In genomic region chr1:160866861-160867260, GRCh38 we compare ENCODE assay signal across 22 cellular contexts. TPM values are rescaled to one million over a fixed set of nuclear protein-coding genes. Genes with fewer than 3 reads are reported as not detected.
DNase-seq lines count a peak whose midpoint lies in the region; ATAC-seq, FAIRE-seq and TF ChIP-seq lines count a peak whose summit lies in the region.
"Had no signal": no experiment of that assay in that cellular context is flagged by ENCODE, and none has a peak within 500 bp of the region (broad histone marks: within the 10 kb centered on the region; RNA-seq: fewer than 3 reads in every experiment).

No MANE protein-coding gene starts in this region.

- no peaks in the 10 kb centered on the region for H4K20me1 ChIP-seq in HepG2 (ENCODE audit: insufficient read depth, low read length)
- H4K20me1 ChIP-seq: BLaER1 treated with 17β-estradiol and CSF1 and Interleukin-3, amounts not matched to agents 10 nM and 100 nM had no signal

- intact Hi-C loops in HepG2 (cut with micrococcal nuclease; ENCODE audit: unreplicated experiment) (no loop called here), right lobe of liver (cut with DNase I) (no loop called here), esophagus muscularis mucosa (cut with DNase I) (no loop called here)

- TF ChIP-seq POLR2A in HepG2 (IDR thresholded peaks at IDR 0.05; ENCODE audit: insufficient read depth in 1 of 2, low read depth in 2 of 2, low read length in 2 of 2) (no peak), right lobe of liver (IDR thresholded peaks at IDR 0.05) (no peak), esophagus muscularis mucosa (IDR thresholded peaks at IDR 0.05; ENCODE audit: low read depth) (no peak)

- FAIRE-seq in HepG2 (lab: Jason Lieb, UNC): no peak
- FAIRE-seq: A549, G401.6, GM12892 had no signal

- H3K27ac ChIP-seq in HepG2 (ENCODE audit: extremely low read length, insufficient read depth, low read length) (no peak overlapping the region), right lobe of liver (no peak overlapping the region), esophagus muscularis mucosa (replicated peaks in 1 of 4) (no peak overlapping the region)
- H3K27ac ChIP-seq: 22Rv1; A549; BLaER1 treated with 17β-estradiol and CSF1 and Interleukin-3, amounts not matched to agents 10 nM and 100 nM had no signal

- no peaks in the 10 kb centered on the region for H3K36me3 Mint-ChIP-seq in mesothelial cell of epicardium
- H3K36me3 Mint-ChIP-seq: CD14-positive monocyte; CD8-positive, alpha-beta memory T cell had no signal

- H3K4me3 ChIP-seq in HepG2 (replicated peaks in 1 of 3; ENCODE audit: insufficient read depth in 1 of 3, low read depth in 2 of 3, low read length in 3 of 3): peak overlapping the region in 1 of 3 experiments; percentile 10; a peak in 1 of 6 replicates
- no peak overlapping the region for H3K4me3 ChIP-seq in right lobe of liver
- no peak overlapping the region for H3K4me3 ChIP-seq in esophagus muscularis mucosa
- H3K4me3 ChIP-seq: A549; BLaER1 treated with 17β-estradiol and CSF1 and Interleukin-3, amounts not matched to agents 10 nM and 100 nM had no signal

- H3K27ac Mint-ChIP-seq in mesothelial cell of epicardium: peak overlapping the region; percentile 7
- H3K27ac Mint-ChIP-seq: CD4-positive, alpha-beta T cell had no signal

- TF ChIP-seq CTCF in HepG2 (CRISPR knock-in tag; IDR thresholded peaks at IDR 0.05): no peak
- no peak for TF ChIP-seq CTCF in right lobe of liver (IDR thresholded peaks at IDR 0.05)
- no peak for TF ChIP-seq CTCF in esophagus muscularis mucosa (IDR thresholded peaks at IDR 0.05)
- no peak for TF ChIP-seq CTCF in mesothelial cell of epicardium (IDR thresholded peaks at IDR 0.05; ENCODE audit: unreplicated experiment)

- in situ Hi-C loops in HepG2 (cut with HindIII; ENCODE audit: extremely low pct_ligation_motif_present, low pct_unique_long_range_greater_than_20kb): no loop called here

- H3K4me1 Mint-ChIP-seq in mesothelial cell of epicardium: peaks cover 18% of the 10 kb centered on the region

- H3K9me3 ChIP-seq in HepG2 (ENCODE audit: low read length) (no peaks in the 10 kb centered on the region), right lobe of liver (no peaks in the 10 kb centered on the region), esophagus muscularis mucosa (no peaks in the 10 kb centered on the region)
- H3K9me3 ChIP-seq: A549; BE2C; BLaER1 treated with 17β-estradiol and CSF1 and Interleukin-3, amounts not matched to agents 10 nM and 100 nM had no signal

- POLR2A ChIA-PET in HepG2 (lab: Yijun Ruan, JAX): no interaction called here

- TF ChIP-seq EP300 in HepG2 (IDR thresholded peaks at IDR 0.05; ENCODE audit: low read depth in 2 of 2, low read length in 2 of 2) (no peak), HepG2 (CRISPR knock-in tag; IDR thresholded peaks at IDR 0.05; ENCODE audit: borderline replicate concordance) (no peak), esophagus muscularis mucosa (IDR thresholded peaks at IDR 0.05) (no peak)

- H3K9ac ChIP-seq in HepG2 (ENCODE audit: insufficient read depth, low read depth, low read length): no peak overlapping the region
- H3K9ac ChIP-seq: BLaER1 treated with 17β-estradiol and CSF1 and Interleukin-3, amounts not matched to agents 10 nM and 100 nM had no signal

- peaks cover 13% of the 10 kb centered on the region for H3K27me3 Mint-ChIP-seq in mesothelial cell of epicardium (ENCODE audit: low read depth)
- H3K27me3 Mint-ChIP-seq: CD4-positive, alpha-beta T cell had no signal

- no peaks in the 10 kb centered on the region for H3K9me3 Mint-ChIP-seq in mesothelial cell of epicardium
- H3K9me3 Mint-ChIP-seq: CD4-positive, alpha-beta T cell; CD8-positive, alpha-beta memory T cell had no signal

- no TSS peak for BruUV-seq in HepG2 (replicated peaks; lab: Mats Ljungman, UMichigan)

- TF ChIP-seq RAD21 in HepG2 (CRISPR knock-in tag; IDR thresholded peaks at IDR 0.05): no peak

- DNase-seq in HepG2 (ENCODE audit: low spot score): no peak
- DNase-seq in right lobe of liver: no peak
- peak; percentile 14 for DNase-seq in esophagus muscularis mucosa (ENCODE audit: extremely low spot score)
- DNase-seq in mesothelial cell of epicardium (ENCODE audit: low spot score in 2 of 2, unreplicated experiment in 2 of 2): no peak
- DNase-seq in OCI-M1 (lab: John Stamatoyannopoulos, UW): no peak
- DNase-seq: ACHN; AML-193; BE2C; Calu3; CD4-positive, alpha-beta T cell; CD8-positive, alpha-beta memory T cell; DND-41; GOT3; H7; HCEC 1CT had no signal

- no peak overlapping the region for H3K4me3 Mint-ChIP-seq in mesothelial cell of epicardium
- H3K4me3 Mint-ChIP-seq: CD14-positive monocyte; CD4-positive, alpha-beta T cell; CD8-positive, alpha-beta memory T cell had no signal

- ATAC-seq in HepG2 (no peak), right lobe of liver (no peak), HG03025 (IDR thresholded peaks at IDR 0.05; ENCODE audit: low FRiP score, unreplicated experiment) (no peak)
- ATAC-seq: A549 had no signal

- no peaks in the 10 kb centered on the region for H3K79me2 ChIP-seq in HepG2 (ENCODE audit: insufficient read depth, low read length)

- WGBS in HepG2 (ENCODE audit: low lambda C conversion rate): 2% methylated on average over 4 of the region's 4 CpGs
- WGBS in right lobe of liver (ENCODE audit: insufficient coverage, low coverage, low lambda C conversion rate, missing lambda C conversion rate): 79% methylated on average over 4 of the region's 4 CpGs
- WGBS in esophagus muscularis mucosa: 46% methylated on average over 4 of the region's 4 CpGs

- H3K36me3 ChIP-seq in HepG2 (replicated peaks in 1 of 2; ENCODE audit: control insufficient read depth in 1 of 2, insufficient read depth in 2 of 2, low read length in 2 of 2): no peaks in the 10 kb centered on the region
- H3K36me3 ChIP-seq in right lobe of liver: no peaks in the 10 kb centered on the region
- no peaks in the 10 kb centered on the region for H3K36me3 ChIP-seq in esophagus muscularis mucosa
- H3K36me3 ChIP-seq: BE2C; BLaER1 treated with 17β-estradiol and CSF1 and Interleukin-3, amounts not matched to agents 10 nM and 100 nM had no signal

- CTCF ChIA-PET in HepG2 (lab: Yijun Ruan, JAX; ENCODE audit: low intra/inter-chr PET ratio, low total read pairs): no interaction called here

- H3K4me1 ChIP-seq in HepG2 (ENCODE audit: insufficient read depth, low read length) (peaks cover 28% of the 10 kb centered on the region), right lobe of liver (peaks cover 0 to 16% (median 2%) of the 10 kb centered on the region in 4 donors), esophagus muscularis mucosa (no peaks in the 10 kb centered on the region)
- H3K4me1 ChIP-seq: BE2C had no signal

- no peaks in the 10 kb centered on the region for H3K27me3 ChIP-seq in HepG2 (ENCODE audit: control insufficient read depth in 1 of 2, insufficient read depth in 2 of 2, low read length in 2 of 2)
- no peaks in the 10 kb centered on the region for H3K27me3 ChIP-seq in right lobe of liver
- peaks cover 0 to 16% (median 0%) of the 10 kb centered on the region in 4 donors for H3K27me3 ChIP-seq in esophagus muscularis mucosa
- H3K27me3 ChIP-seq: BE2C; BLaER1 treated with 17β-estradiol and CSF1 and Interleukin-3, amounts not matched to agents 10 nM and 100 nM had no signal

- no peak overlapping the region for H2AFZ ChIP-seq in HepG2 (ENCODE audit: low read length)

- H3K4me2 ChIP-seq in HepG2 (ENCODE audit: low read depth, low read length): peak overlapping the region; percentile 38

RNA-seq across cellular contexts. Expression of gene CD244, which starts 4.2 kb away (rescaled TPM):
- 0.09 TPM in 1 of 2 replicates, not detected in the other for total RNA-seq in HepG2 (2016; rRNA removed; fragmentation: Illumina TruSeq; extraction: Trizol)
- not detected in 2 replicates for total RNA-seq in HepG2 (2016; cell fraction: cytosol; rRNA removed; fragmentation: Illumina TruSeq; extraction: Trizol; ENCODE audit: low read depth)
- total RNA-seq in HepG2 (2016; cell fraction: insoluble cytoplasmic fraction; rRNA removed; fragmentation: Illumina TruSeq; extraction: Trizol): 0.11 TPM in 1 of 2 replicates, not detected in the other
- total RNA-seq in HepG2 (2016; cell fraction: membrane; rRNA removed; fragmentation: Illumina TruSeq; extraction: Trizol): 0.10 TPM in 1 of 2 replicates, not detected in the other
- 0.28 TPM in 1 of 2 replicates, not detected in the other for total RNA-seq in HepG2 (2016; cell fraction: nucleus; rRNA removed; fragmentation: Illumina TruSeq; extraction: Trizol)
- not detected in 2 replicates for polyA plus RNA-seq in HepG2 (2011; rRNA removed)
- 0.04 TPM in 1 of 2 replicates, not detected in the other for polyA plus RNA-seq in HepG2 (2011; cell fraction: cytosol; rRNA removed)
- polyA plus RNA-seq in HepG2 (2011; cell fraction: nucleus; rRNA removed): not detected in 2 replicates
- polyA plus RNA-seq in HepG2 (2012): not detected in 2 replicates
- polyA plus RNA-seq in HepG2 (2016; cell fraction: cytosol; fragmentation: Illumina TruSeq; extraction: Trizol; ENCODE audit: low read depth): not detected in 2 replicates
- polyA plus RNA-seq in HepG2 (2016; cell fraction: insoluble cytoplasmic fraction; fragmentation: Illumina TruSeq; extraction: Trizol; ENCODE audit: low read depth): not detected in 2 replicates
- 0.07 TPM in 2 replicates for polyA plus RNA-seq in HepG2 (2016; cell fraction: membrane; fragmentation: Illumina TruSeq; extraction: Trizol; ENCODE audit: low read depth)
- 0.19 TPM in 1 of 2 replicates, not detected in the other for polyA plus RNA-seq in HepG2 (2016; cell fraction: nucleus; fragmentation: Illumina TruSeq; extraction: Trizol; ENCODE audit: insufficient read depth, low read depth)
- polyA minus RNA-seq in HepG2 (2011; rRNA and poly(A)+ RNA removed; ENCODE audit: low replicate concordance): not detected in 2 replicates
- not detected in 2 replicates for polyA minus RNA-seq in HepG2 (2011; cell fraction: cytosol; rRNA and poly(A)+ RNA removed)
- not detected in 2 replicates for polyA minus RNA-seq in HepG2 (2011; cell fraction: nucleus; rRNA and poly(A)+ RNA removed)
- 1 to 10 TPM in 4 of 6 experiments, under 1 TPM in 2; 0.88 to 2.0 (median 1.2) TPM for total RNA-seq in right lobe of liver
- under 1 TPM in 3 of 4 donors, not detected in 1; 0.13 to 0.83 (median 0.34) TPM for total RNA-seq in esophagus muscularis mucosa
- total RNA-seq in mesothelial cell of epicardium: not detected in 3 replicates
- total RNA-seq: Calu3, H7 had no signal

RNA-seq across cellular contexts. Expression of gene ITLN1, which starts 18.1 kb away (rescaled TPM):
- not detected in 2 replicates for total RNA-seq in HepG2 (2016; rRNA removed; fragmentation: Illumina TruSeq; extraction: Trizol)
- total RNA-seq in HepG2 (2016; cell fraction: cytosol; rRNA removed; fragmentation: Illumina TruSeq; extraction: Trizol; ENCODE audit: low read depth): not detected in 2 replicates
- not detected in 2 replicates for total RNA-seq in HepG2 (2016; cell fraction: insoluble cytoplasmic fraction; rRNA removed; fragmentation: Illumina TruSeq; extraction: Trizol)
- not detected in 2 replicates for total RNA-seq in HepG2 (2016; cell fraction: membrane; rRNA removed; fragmentation: Illumina TruSeq; extraction: Trizol)
- total RNA-seq in HepG2 (2016; cell fraction: nucleus; rRNA removed; fragmentation: Illumina TruSeq; extraction: Trizol): not detected in 2 replicates
- polyA plus RNA-seq in HepG2 (2011; rRNA removed): not detected in 2 replicates
- polyA plus RNA-seq in HepG2 (2011; cell fraction: cytosol; rRNA removed): not detected in 2 replicates
- polyA plus RNA-seq in HepG2 (2011; cell fraction: nucleus; rRNA removed): not detected in 2 replicates
- not detected in 2 replicates for polyA plus RNA-seq in HepG2 (2012)
- polyA plus RNA-seq in HepG2 (2016; cell fraction: cytosol; fragmentation: Illumina TruSeq; extraction: Trizol; ENCODE audit: low read depth): not detected in 2 replicates
- not detected in 2 replicates for polyA plus RNA-seq in HepG2 (2016; cell fraction: insoluble cytoplasmic fraction; fragmentation: Illumina TruSeq; extraction: Trizol; ENCODE audit: low read depth)
- not detected in 2 replicates for polyA plus RNA-seq in HepG2 (2016; cell fraction: membrane; fragmentation: Illumina TruSeq; extraction: Trizol; ENCODE audit: low read depth)
- not detected in 2 replicates for polyA plus RNA-seq in HepG2 (2016; cell fraction: nucleus; fragmentation: Illumina TruSeq; extraction: Trizol; ENCODE audit: insufficient read depth, low read depth)
- not detected in 2 replicates for polyA minus RNA-seq in HepG2 (2011; rRNA and poly(A)+ RNA removed; ENCODE audit: low replicate concordance)
- not detected in 2 replicates for polyA minus RNA-seq in HepG2 (2011; cell fraction: cytosol; rRNA and poly(A)+ RNA removed)
- polyA minus RNA-seq in HepG2 (2011; cell fraction: nucleus; rRNA and poly(A)+ RNA removed): not detected in 2 replicates
- total RNA-seq in right lobe of liver: 1 to 10 TPM in 4 of 6 experiments, under 1 TPM in 1, not detected in 1; 0.90 to 5.1 (median 2.4) TPM
- total RNA-seq in esophagus muscularis mucosa: 1 to 10 TPM in 1 of 4 donors, under 1 TPM in 1, not detected in 2; 0.66 to 2.2 TPM
- total RNA-seq in mesothelial cell of epicardium: 0.63 to 0.73 TPM in 2 of 3 replicates, not detected in the other
- total RNA-seq: Calu3; CD4-positive, alpha-beta T cell; CD8-positive, alpha-beta memory T cell; H7 had no signal
- polyA plus RNA-seq: A549; CD8-positive, alpha-beta memory T cell had no signal
